1 cellular context compared by ENCODE assay signal in the genomic region with DNA sequence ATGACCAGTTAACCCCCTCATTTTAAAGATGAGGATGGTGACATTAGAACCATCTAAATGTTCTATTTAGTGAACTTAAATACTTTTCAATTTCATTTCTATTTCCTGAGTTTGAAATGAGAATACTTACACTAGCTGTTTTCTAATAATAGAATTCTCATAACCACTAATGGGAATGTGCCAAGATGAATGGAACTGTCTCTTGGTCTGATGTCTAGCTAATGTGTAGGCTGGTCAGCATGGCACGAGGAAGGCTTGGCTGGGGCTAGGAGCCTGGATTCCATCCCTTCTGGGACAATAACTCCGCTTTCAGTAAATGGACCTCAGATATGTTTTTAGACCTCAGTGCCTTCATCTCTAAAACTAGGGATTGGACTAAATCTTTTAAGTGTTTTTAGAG.
TF ChIP-seq lines count a peak whose summit lies in the region.

No MANE protein-coding gene starts in this region.

TF ChIP-seq in SK-N-SH treated with all-trans-retinoic acid at 6 μM for 48 hours, 23 proteins besides CTCF, POLR2A, EP300 and RAD21 (continued from another document):
- TF ChIP-seq, protein P1, sequence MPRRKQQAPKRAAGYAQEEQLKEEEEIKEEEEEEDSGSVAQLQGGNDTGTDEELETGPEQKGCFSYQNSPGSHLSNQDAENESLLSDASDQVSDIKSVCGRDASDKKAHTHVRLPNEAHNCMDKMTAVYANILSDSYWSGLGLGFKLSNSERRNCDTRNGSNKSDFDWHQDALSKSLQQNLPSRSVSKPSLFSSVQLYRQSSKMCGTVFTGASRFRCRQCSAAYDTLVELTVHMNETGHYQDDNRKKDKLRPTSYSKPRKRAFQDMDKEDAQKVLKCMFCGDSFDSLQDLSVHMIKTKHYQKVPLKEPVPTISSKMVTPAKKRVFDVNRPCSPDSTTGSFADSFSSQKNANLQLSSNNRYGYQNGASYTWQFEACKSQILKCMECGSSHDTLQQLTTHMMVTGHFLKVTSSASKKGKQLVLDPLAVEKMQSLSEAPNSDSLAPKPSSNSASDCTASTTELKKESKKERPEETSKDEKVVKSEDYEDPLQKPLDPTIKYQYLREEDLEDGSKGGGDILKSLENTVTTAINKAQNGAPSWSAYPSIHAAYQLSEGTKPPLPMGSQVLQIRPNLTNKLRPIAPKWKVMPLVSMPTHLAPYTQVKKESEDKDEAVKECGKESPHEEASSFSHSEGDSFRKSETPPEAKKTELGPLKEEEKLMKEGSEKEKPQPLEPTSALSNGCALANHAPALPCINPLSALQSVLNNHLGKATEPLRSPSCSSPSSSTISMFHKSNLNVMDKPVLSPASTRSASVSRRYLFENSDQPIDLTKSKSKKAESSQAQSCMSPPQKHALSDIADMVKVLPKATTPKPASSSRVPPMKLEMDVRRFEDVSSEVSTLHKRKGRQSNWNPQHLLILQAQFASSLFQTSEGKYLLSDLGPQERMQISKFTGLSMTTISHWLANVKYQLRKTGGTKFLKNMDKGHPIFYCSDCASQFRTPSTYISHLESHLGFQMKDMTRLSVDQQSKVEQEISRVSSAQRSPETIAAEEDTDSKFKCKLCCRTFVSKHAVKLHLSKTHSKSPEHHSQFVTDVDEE (CRISPR knock-in tag; IDR thresholded peaks at IDR 0.05) = no peak
- no peak for TF ChIP-seq RARB (CRISPR knock-in tag; IDR thresholded peaks at IDR 0.05)
- TF ChIP-seq ZNF70 (CRISPR knock-in tag; IDR thresholded peaks at IDR 0.05) = no peak
- TF ChIP-seq ZC3H10 (CRISPR knock-in tag; IDR thresholded peaks at IDR 0.05) = no peak
- no peak for TF ChIP-seq ESRRG (CRISPR knock-in tag; IDR thresholded peaks at IDR 0.05)
- TF ChIP-seq, protein P2, sequence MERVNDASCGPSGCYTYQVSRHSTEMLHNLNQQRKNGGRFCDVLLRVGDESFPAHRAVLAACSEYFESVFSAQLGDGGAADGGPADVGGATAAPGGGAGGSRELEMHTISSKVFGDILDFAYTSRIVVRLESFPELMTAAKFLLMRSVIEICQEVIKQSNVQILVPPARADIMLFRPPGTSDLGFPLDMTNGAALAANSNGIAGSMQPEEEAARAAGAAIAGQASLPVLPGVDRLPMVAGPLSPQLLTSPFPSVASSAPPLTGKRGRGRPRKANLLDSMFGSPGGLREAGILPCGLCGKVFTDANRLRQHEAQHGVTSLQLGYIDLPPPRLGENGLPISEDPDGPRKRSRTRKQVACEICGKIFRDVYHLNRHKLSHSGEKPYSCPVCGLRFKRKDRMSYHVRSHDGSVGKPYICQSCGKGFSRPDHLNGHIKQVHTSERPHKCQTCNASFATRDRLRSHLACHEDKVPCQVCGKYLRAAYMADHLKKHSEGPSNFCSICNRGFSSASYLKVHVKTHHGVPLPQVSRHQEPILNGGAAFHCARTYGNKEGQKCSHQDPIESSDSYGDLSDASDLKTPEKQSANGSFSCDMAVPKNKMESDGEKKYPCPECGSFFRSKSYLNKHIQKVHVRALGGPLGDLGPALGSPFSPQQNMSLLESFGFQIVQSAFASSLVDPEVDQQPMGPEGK (CRISPR knock-in tag; IDR thresholded peaks at IDR 0.05; ENCODE audit: borderline replicate concordance) = no peak
- TF ChIP-seq PPARA (CRISPR knock-in tag; IDR thresholded peaks at IDR 0.05; ENCODE audit: borderline replicate concordance) = no peak
- TF ChIP-seq ZNF8 (CRISPR knock-in tag; IDR thresholded peaks at IDR 0.05) = no peak
- no peak for TF ChIP-seq ZFP3 (CRISPR knock-in tag; IDR thresholded peaks at IDR 0.05)
- no peak for TF ChIP-seq BACH2 (CRISPR knock-in tag; IDR thresholded peaks at IDR 0.05; ENCODE audit: borderline replicate concordance)
